16 cellular contexts compared by ENCODE assay signal in genomic region chr2:20198001-20198400, GRCh38. TPM values are rescaled to one million over a fixed set of nuclear protein-coding genes. Genes with fewer than 3 reads are reported as not detected.
DNase-seq lines count a peak whose midpoint lies in the region; ATAC-seq, FAIRE-seq and TF ChIP-seq lines count a peak whose summit lies in the region.
"Had no signal": no experiment of that assay in that cellular context is flagged by ENCODE, and none has a peak within 500 bp of the region (broad histone marks: within the 10 kb centered on the region; RNA-seq: fewer than 3 reads in every experiment).

No MANE protein-coding gene starts in this region.

- no peak for DNase-seq in HTR-8/SVneo (ENCODE audit: insufficient read length, low spot score)
- DNase-seq in NCI-H2171 (lab: John Stamatoyannopoulos, UW) = peak; percentile 78
- DNase-seq in epithelial cell of esophagus (ENCODE audit: low read depth) = peak; percentile 70
- DNase-seq in small intestine = peak; percentile 94
- no peak for DNase-seq in activated naive CD8-positive, alpha-beta T cell treated with anti-CD3 and anti-CD28 coated beads for 36 hours
- no peak for DNase-seq in NOMO-1 (lab: John Stamatoyannopoulos, UW; ENCODE audit: unreplicated experiment in 2 of 2)
- DNase-seq: activated CD8-positive, alpha-beta T cell treated with anti-CD3 and anti-CD28 coated beads for 36 hours; activated gamma-delta T cell; effector CD4-positive, alpha-beta T cell; foreskin fibroblast; GOT3; stimulated activated naive CD4-positive, alpha-beta T cell had no signal

- H3K9me3 ChIP-seq in small intestine (ENCODE audit: control insufficient read depth, low read depth) = no peaks in the 10 kb centered on the region

- no peaks in the 10 kb centered on the region for H3K9me3 Mint-ChIP-seq in activated naive CD8-positive, alpha-beta T cell treated with anti-CD3 and anti-CD28 coated beads for 36 hours
- H3K9me3 Mint-ChIP-seq: activated CD8-positive, alpha-beta T cell treated with anti-CD3 and anti-CD28 coated beads for 36 hours; CD14-positive monocyte had no signal

- no peaks in the 10 kb centered on the region for H3K27me3 ChIP-seq in small intestine (ENCODE audit: control insufficient read depth in 2 of 2, insufficient read depth in 2 of 2, low read length in 2 of 2)

- H3K4me1 ChIP-seq in small intestine (ENCODE audit: control insufficient read depth in 2 of 2, insufficient read depth in 1 of 2, low read depth in 1 of 2, low read length in 1 of 2) = peaks cover 5 to 7% of the 10 kb centered on the region in 2 donors

- peaks cover 0 to 7% of the 10 kb centered on the region in 2 donors for H3K36me3 ChIP-seq in small intestine (ENCODE audit: control insufficient read depth in 2 of 2, insufficient read depth in 2 of 2, low read length in 2 of 2)

- peak overlapping the region; percentile 80 to 97 for H3K27ac ChIP-seq in small intestine (ENCODE audit: low read depth in 1 of 2, low read length in 1 of 2)
- H3K27ac ChIP-seq: HL-60 had no signal

- H3K4me3 ChIP-seq in epithelial cell of esophagus (ENCODE audit: low read length) (no peak overlapping the region), small intestine (ENCODE audit: low read depth in 1 of 2, low read length in 2 of 2) (no peak overlapping the region)

- ATAC-seq in GM19463 (IDR thresholded peaks at IDR 0.05; ENCODE audit: unreplicated experiment) = no peak
- ATAC-seq: activated CD8-positive, alpha-beta T cell treated with anti-CD3 and anti-CD28 coated beads for 36 hours had no signal

- peak; percentile 57 for FAIRE-seq in HTR-8/SVneo (lab: Jason Lieb, UNC)
- no peak for FAIRE-seq in small intestine (lab: Jason Lieb, UNC)
- FAIRE-seq: GM19239 had no signal

- H3K4me1 Mint-ChIP-seq in activated naive CD8-positive, alpha-beta T cell treated with anti-CD3 and anti-CD28 coated beads for 36 hours = no peaks in the 10 kb centered on the region
- H3K4me1 Mint-ChIP-seq: CD14-positive monocyte had no signal

- no peaks in the 10 kb centered on the region for H3K27me3 Mint-ChIP-seq in activated naive CD8-positive, alpha-beta T cell treated with anti-CD3 and anti-CD28 coated beads for 36 hours
- H3K27me3 Mint-ChIP-seq: activated CD8-positive, alpha-beta T cell treated with anti-CD3 and anti-CD28 coated beads for 36 hours had no signal

- 12 to 67% (median 41%) methylated on average over 9 of the region's 9 CpGs for WGBS in small intestine, 3 donors

- peak; percentile 5 for TF ChIP-seq CTCF in epithelial cell of esophagus (IDR thresholded peaks at IDR 0.05; ENCODE audit: insufficient read depth, low read depth, low read length, missing control alignments)

- H3K4me3 Mint-ChIP-seq in activated naive CD8-positive, alpha-beta T cell treated with anti-CD3 and anti-CD28 coated beads for 36 hours = no peak overlapping the region
- H3K4me3 Mint-ChIP-seq: activated CD8-positive, alpha-beta T cell treated with anti-CD3 and anti-CD28 coated beads for 36 hours; CD14-positive monocyte had no signal

- no peak overlapping the region for H3K27ac Mint-ChIP-seq in activated naive CD8-positive, alpha-beta T cell treated with anti-CD3 and anti-CD28 coated beads for 36 hours
- H3K27ac Mint-ChIP-seq: activated CD8-positive, alpha-beta T cell treated with anti-CD3 and anti-CD28 coated beads for 36 hours; CD14-positive monocyte had no signal

- no peaks in the 10 kb centered on the region for H3K36me3 Mint-ChIP-seq in activated naive CD8-positive, alpha-beta T cell treated with anti-CD3 and anti-CD28 coated beads for 36 hours
- H3K36me3 Mint-ChIP-seq: CD14-positive monocyte had no signal

RNA-seq across cellular contexts. Expression of gene SDC1, which starts 26.9 kb away (rescaled TPM):
- polyA plus RNA-seq in small intestine = 10 to 100 TPM; 36.9 to 89.9 (median 38.9) TPM
- under 1 TPM in 1 of 2 experiments, not detected in 1; 0.36 TPM for total RNA-seq in activated naive CD8-positive, alpha-beta T cell treated with anti-CD3 and anti-CD28 coated beads for 36 hours
- polyA plus RNA-seq: CD14-positive monocyte had no signal

Comparison
In these comparisons a context has a peak if more than half of its experiments do, and no peak if none do; other contexts are left out.
1. DNase-seq: peak in NCI-H2171 (single experiment), epithelial cell of esophagus (single experiment) and small intestine (single experiment); none in HTR-8/SVneo (single experiment), activated naive CD8-positive, alpha-beta T cell treated with anti-CD3 and anti-CD28 coated beads for 36 hours (single experiment) and NOMO-1 (0 of 2).